In the genomic region with DNA sequence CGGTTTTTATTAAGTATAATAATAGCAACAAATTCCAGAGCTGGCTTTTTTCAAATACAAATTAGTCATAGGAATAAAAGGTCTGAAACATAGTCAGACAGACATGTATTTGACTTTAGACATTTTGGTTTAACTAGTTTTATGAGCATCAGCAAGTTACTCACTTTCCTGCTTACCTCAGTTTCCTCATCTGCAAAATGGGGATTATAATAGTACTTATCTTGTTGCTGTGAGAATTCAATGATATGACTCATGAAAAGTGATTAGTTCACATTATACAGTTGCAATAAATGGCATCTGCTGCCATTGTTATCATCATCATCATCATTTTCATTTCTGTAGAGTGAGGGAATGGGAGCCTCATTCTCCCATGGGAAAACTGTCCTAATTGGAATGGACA, we compare ENCODE assay signal across 23 cellular contexts.
"Had no signal": no experiment of that assay in that cellular context is flagged by ENCODE, and none has a peak within 500 bp of the region (broad histone marks: within the 10 kb centered on the region; RNA-seq: fewer than 3 reads in every experiment).

No MANE protein-coding gene starts in this region.

- ATAC-seq: left colon; left lung; lower lobe of right lung; natural killer cell; right lobe of liver; stimulated activated naive B cell treated with anti-CD40 and anti-IgM and Interleukin-4, amounts not matched to agents 10 μg/mL and 1 μg/mL and 100 μg/mL, for 72 hours; stimulated activated naive CD8-positive, alpha-beta T cell treated with anti-CD3 and anti-CD28 coated beads, Interleukin-15, Interleukin-2, amounts not matched to agents 100 U/mL and 50 U/mL, for 24 hours had no signal

- H3K4me1 Mint-ChIP-seq: immature natural killer cell; naive B cell; natural killer cell; stimulated activated naive B cell treated with anti-CD40 and anti-IgM and Interleukin-4, amounts not matched to agents 10 μg/mL and 1 μg/mL and 100 μg/mL, for 72 hours had no signal

- H3K27me3 Mint-ChIP-seq: naive B cell; progenitor cell of endocrine pancreas; stimulated activated naive B cell treated with anti-CD40 and anti-IgM and Interleukin-4, amounts not matched to agents 10 μg/mL and 1 μg/mL and 100 μg/mL, for 72 hours had no signal

- DNase-seq: hypothalamus; immature natural killer cell; kidney; left colon; left lung; lower lobe of right lung; mammary epithelial cell; mesenchymal stem cell; naive B cell; natural killer cell; ovary; right lobe of liver; stimulated activated CD4-positive, alpha-beta T cell treated with anti-CD3 and anti-CD28 coated beads, Interleukin-1b, Interleukin-23, amount 100 ng/mL, for 48 hours; stimulated activated CD4-positive, alpha-beta T cell treated with anti-CD3 and anti-CD28 coated beads, Interleukin-2, amount 100 ng/mL, for 48 hours; stimulated activated naive B cell treated with anti-CD40 and anti-IgM and Interleukin-4, amounts not matched to agents 10 μg/mL and 1 μg/mL and 100 μg/mL, for 72 hours; stimulated activated naive CD8-positive, alpha-beta T cell treated with anti-CD3 and anti-CD28 coated beads, Interleukin-15, Interleukin-2, amounts not matched to agents 100 U/mL and 50 U/mL, for 24 hours; stomach; testis; thyroid gland; transverse colon; upper lobe of left lung had no signal

- FAIRE-seq: islet of Langerhans had no signal

- H3K9me3 Mint-ChIP-seq: immature natural killer cell; naive B cell; natural killer cell; stimulated activated naive B cell treated with anti-CD40 and anti-IgM and Interleukin-4, amounts not matched to agents 10 μg/mL and 1 μg/mL and 100 μg/mL, for 72 hours had no signal

- H3K4me3 Mint-ChIP-seq: immature natural killer cell; naive B cell; natural killer cell; stimulated activated naive B cell treated with anti-CD40 and anti-IgM and Interleukin-4, amounts not matched to agents 10 μg/mL and 1 μg/mL and 100 μg/mL, for 72 hours had no signal

- H3K27ac Mint-ChIP-seq: immature natural killer cell; naive B cell; natural killer cell; progenitor cell of endocrine pancreas; stimulated activated naive B cell treated with anti-CD40 and anti-IgM and Interleukin-4, amounts not matched to agents 10 μg/mL and 1 μg/mL and 100 μg/mL, for 72 hours had no signal

- H3K36me3 Mint-ChIP-seq: natural killer cell had no signal
